In the genomic region with DNA sequence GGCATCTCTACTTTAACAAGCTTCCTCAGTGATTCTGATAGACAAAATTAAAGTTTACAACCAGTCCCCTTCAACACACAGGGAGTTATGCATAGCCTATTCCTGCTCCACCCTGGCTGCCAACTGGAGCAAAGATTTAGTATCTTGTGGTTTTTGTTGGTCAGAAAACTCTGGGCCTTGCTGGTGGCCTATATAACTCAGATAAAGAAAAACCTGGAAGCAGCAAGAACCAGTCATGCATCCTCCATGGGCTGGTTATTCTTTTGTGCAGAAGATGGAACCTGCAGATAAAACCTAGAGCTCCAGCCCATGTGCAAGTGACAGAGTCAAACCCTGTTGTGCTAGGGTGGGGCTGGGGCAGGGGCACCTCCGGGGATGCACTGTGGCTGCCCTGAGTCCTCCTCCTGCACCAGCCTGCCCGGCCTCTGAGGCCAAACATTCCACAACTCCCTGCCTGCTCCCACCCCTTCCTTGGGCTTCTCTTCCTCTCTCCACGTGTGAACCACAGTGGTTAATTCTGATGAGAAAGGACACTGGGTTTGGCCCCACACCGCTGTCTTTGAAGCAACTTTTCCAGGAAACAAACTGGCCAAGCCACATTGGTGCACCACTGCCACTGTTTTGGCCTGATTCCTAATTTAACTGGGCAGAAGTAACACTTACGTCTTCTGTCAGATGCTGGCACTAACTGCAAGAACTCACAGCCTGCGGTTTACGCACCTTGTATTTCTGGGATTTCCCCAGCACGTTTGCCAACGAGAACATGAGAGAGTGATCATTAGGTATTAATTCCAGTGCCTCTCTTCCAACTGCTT, we compare ENCODE assay signal across 9 cellular contexts. TPM values are rescaled to one million over a fixed set of nuclear protein-coding genes. Genes with fewer than 3 reads are reported as not detected.
DNase-seq lines count a peak whose midpoint lies in the region; ATAC-seq, FAIRE-seq and TF ChIP-seq lines count a peak whose summit lies in the region.
"Had no signal": no experiment of that assay in that cellular context is flagged by ENCODE, and none has a peak within 500 bp of the region (broad histone marks: within the 10 kb centered on the region; RNA-seq: fewer than 3 reads in every experiment).

No MANE protein-coding gene starts in this region.

- no peaks in the 10 kb centered on the region for H4K20me1 ChIP-seq in GM12878 (ENCODE audit: control insufficient read depth, insufficient read depth)

- peak overlapping the region; percentile 15 for H2AFZ ChIP-seq in GM12878 (ENCODE audit: control insufficient read depth, low read depth, low read length)

- H3K79me2 ChIP-seq in GM12878 (ENCODE audit: control insufficient read depth, insufficient read depth, low read length), result no peaks in the 10 kb centered on the region

- no peak for TF ChIP-seq RAD21 in GM12878 (IDR thresholded peaks at IDR 0.05; ENCODE audit: insufficient read depth, low read depth, low read length)

- H3K36me3 ChIP-seq in GM12878 (ENCODE audit: control insufficient read depth in 2 of 2, insufficient read depth in 2 of 2, low read length in 1 of 2), result peaks cover 0 to 3% of the 10 kb centered on the region in 2 experiments; a peak in 3 of 4 replicates

- SMC1A ChIA-PET in GM12878 (lab: Charles Lee; ENCODE audit: uncharacterized antibody, unreplicated experiment), result no interaction called here

- CTCF ChIA-PET in GM12878 (lab: Yijun Ruan, JAX) (interaction anchor here (0.6 to 1.4 kb wide), 3 partner anchors 17 to 557 kb away, joined by 3 to 4 read pairs (median 3); no protein-coding TSS in a partner anchor), GM10248 (lab: Yijun Ruan, JAX) (interaction anchor here (1.0 to 1.6 kb wide), 2 partner anchors 21 to 51 kb away, joined by 3 read pairs; no protein-coding TSS in a partner anchor)
- CTCF ChIA-PET in activated CD4-positive, alpha-beta T cell treated with anti-CD3 and anti-CD28 coated beads, Interleukin-2, amount 10 ng/mL, durations not matched to agents 7 days and 5 days (lab: Charles Lee), result interaction anchor here (0.9 kb wide), 1 partner anchor 14 kb away, joined by 4 read pairs; no protein-coding TSS in a partner anchor

- intact Hi-C loops in GM12878 (cut with micrococcal nuclease; ENCODE audit: unreplicated experiment), result no loop called here

- H3K4me3 Mint-ChIP-seq in natural killer cell treated with Interleukin-12 subunit alpha and Interleukin-12 subunit beta and Interleukin-15 and Interleukin-18, amount 100 ng/mL, for 72 hours, result peak overlapping the region; percentile 53
- no peak overlapping the region for H3K4me3 Mint-ChIP-seq in activated CD4-positive, alpha-beta T cell treated with anti-CD3 and anti-CD28 coated beads, Interleukin-2, amount 10 ng/mL, durations not matched to agents 7 days and 5 days

- in situ Hi-C loops in GM12878 (cut with MboI), result no loop called here

- ATAC-seq in GM18511 (IDR thresholded peaks at IDR 0.05; ENCODE audit: unreplicated experiment) (peak; percentile 41), HG03108 (IDR thresholded peaks at IDR 0.05; ENCODE audit: unreplicated experiment) (peak; percentile 35), GM12878 (no peak)
- ATAC-seq in natural killer cell treated with Interleukin-12 subunit alpha and Interleukin-12 subunit beta and Interleukin-15 and Interleukin-18, amount 100 ng/mL, for 72 hours, result peak; percentile 83 to 92

- no peaks in the 10 kb centered on the region for H3K9me3 Mint-ChIP-seq in natural killer cell treated with Interleukin-12 subunit alpha and Interleukin-12 subunit beta and Interleukin-15 and Interleukin-18, amount 100 ng/mL, for 72 hours
- H3K9me3 Mint-ChIP-seq in activated CD4-positive, alpha-beta T cell treated with anti-CD3 and anti-CD28 coated beads, Interleukin-2, amount 10 ng/mL, durations not matched to agents 7 days and 5 days, result no peaks in the 10 kb centered on the region

- TF ChIP-seq EP300 in GM12878 (IDR thresholded peaks at IDR 0.05; ENCODE audit: borderline replicate concordance in 1 of 2, control insufficient read depth in 1 of 2, low read depth in 2 of 2, low read length in 2 of 2), result no peak

- H3K4me1 Mint-ChIP-seq in natural killer cell treated with Interleukin-12 subunit alpha and Interleukin-12 subunit beta and Interleukin-15 and Interleukin-18, amount 100 ng/mL, for 72 hours (ENCODE audit: low read depth in 2 of 2), result peaks cover 55 to 63% of the 10 kb centered on the region in 2 donors
- peaks cover 25% of the 10 kb centered on the region for H3K4me1 Mint-ChIP-seq in activated CD4-positive, alpha-beta T cell treated with anti-CD3 and anti-CD28 coated beads, Interleukin-2, amount 10 ng/mL, durations not matched to agents 7 days and 5 days

- TF ChIP-seq CTCF in GM12878 (IDR thresholded peaks at IDR 0.05 in 2 of 3, conservative IDR thresholded peaks at IDR 0.05 in 1 of 3; ENCODE audit: control insufficient read depth in 2 of 3, extremely low read depth in 1 of 3, insufficient read depth in 1 of 3, low read depth in 3 of 3, low read length in 3 of 3), result no peak
- TF ChIP-seq CTCF in GM10248 (IDR thresholded peaks at IDR 0.05; ENCODE audit: control extremely low read depth, extremely low read depth, low read depth, missing control alignments), result no peak

- H3K36me3 Mint-ChIP-seq in natural killer cell treated with Interleukin-12 subunit alpha and Interleukin-12 subunit beta and Interleukin-15 and Interleukin-18, amount 100 ng/mL, for 72 hours, result no peaks in the 10 kb centered on the region
- H3K36me3 Mint-ChIP-seq in activated CD4-positive, alpha-beta T cell treated with anti-CD3 and anti-CD28 coated beads, Interleukin-2, amount 10 ng/mL, durations not matched to agents 7 days and 5 days (ENCODE audit: low read depth), result peaks cover 45% of the 10 kb centered on the region

- no peak for FAIRE-seq in GM12878 (lab: Jason Lieb, UNC)

- H3K9me3 ChIP-seq in GM12878 (replicated peaks; ENCODE audit: control insufficient read depth, insufficient read depth, low read length), result no peaks in the 10 kb centered on the region

- TF ChIP-seq POLR2A in GM12878 (IDR thresholded peaks at IDR 0.05; ENCODE audit: low read depth, low read length), result no peak

- 94% methylated on average over 8 of the region's 9 CpGs for WGBS in GM12878 (ENCODE audit: insufficient coverage, insufficient replicate concordance, low lambda C conversion rate, missing lambda C conversion rate)

- no peak overlapping the region for H3K9ac ChIP-seq in GM12878 (ENCODE audit: control insufficient read depth, insufficient read depth, low read length)

- BruUV-seq in GM12878 (replicated peaks; lab: Mats Ljungman, UMichigan), result no TSS peak

- H3K27me3 Mint-ChIP-seq in natural killer cell treated with Interleukin-12 subunit alpha and Interleukin-12 subunit beta and Interleukin-15 and Interleukin-18, amount 100 ng/mL, for 72 hours, result no peaks in the 10 kb centered on the region
- no peaks in the 10 kb centered on the region for H3K27me3 Mint-ChIP-seq in activated CD4-positive, alpha-beta T cell treated with anti-CD3 and anti-CD28 coated beads, Interleukin-2, amount 10 ng/mL, durations not matched to agents 7 days and 5 days

- DNase-seq in GM12878 (ENCODE audit: low read depth, low spot score) (no peak), iPS-NIHi11 (ENCODE audit: low spot score) (no peak), GM10248 (ENCODE audit: extremely low spot score) (no peak)
- peak; percentile 86 for DNase-seq in natural killer cell treated with Interleukin-12 subunit alpha and Interleukin-12 subunit beta and Interleukin-15 and Interleukin-18, amount 100 ng/mL, for 72 hours (ENCODE audit: low spot score)
- DNase-seq in activated CD4-positive, alpha-beta T cell treated with anti-CD3 and anti-CD28 coated beads, Interleukin-2, amount 10 ng/mL, durations not matched to agents 7 days and 5 days, result no peak
- DNase-seq: Calu3, NCI-H1105 had no signal

- H3K27ac ChIP-seq in GM12878 (ENCODE audit: control insufficient read depth, insufficient read depth), result no peak overlapping the region

- H3K27me3 ChIP-seq in GM12878 (replicated peaks in 1 of 2; ENCODE audit: control insufficient read depth in 2 of 2, insufficient read depth in 2 of 2, low read length in 1 of 2), result no peaks in the 10 kb centered on the region

- RAD21 ChIA-PET in GM12878 (lab: Charles Lee; ENCODE audit: unreplicated experiment), result no interaction called here

- no peak overlapping the region; the same call in 1 of the 2 replicates for H3K4me2 ChIP-seq in GM12878 (ENCODE audit: control insufficient read depth, insufficient read depth)

- peaks cover 29% of the 10 kb centered on the region for H3K4me1 ChIP-seq in GM12878 (ENCODE audit: control insufficient read depth, insufficient read depth, low read length)

- POLR2A ChIA-PET in GM12878 (lab: Charles Lee), result no interaction called here
- POLR2A ChIA-PET in activated CD4-positive, alpha-beta T cell treated with anti-CD3 and anti-CD28 coated beads, Interleukin-2, amount 10 ng/mL, durations not matched to agents 7 days and 5 days (lab: Charles Lee), result no interaction called here
- POLR2A ChIA-PET in GM10248 (lab: Yijun Ruan, JAX), result no interaction called here

- H3K27ac Mint-ChIP-seq in natural killer cell treated with Interleukin-12 subunit alpha and Interleukin-12 subunit beta and Interleukin-15 and Interleukin-18, amount 100 ng/mL, for 72 hours, result peak overlapping the region; percentile 40 to 68
- H3K27ac Mint-ChIP-seq in activated CD4-positive, alpha-beta T cell treated with anti-CD3 and anti-CD28 coated beads, Interleukin-2, amount 10 ng/mL, durations not matched to agents 7 days and 5 days, result no peak overlapping the region

- H3K4me3 ChIP-seq in GM12878, result no peak overlapping the region

RNA-seq across cellular contexts. Expression of gene GGACT, which starts 23.3 kb away (rescaled TPM):
- total RNA-seq in GM12878 (2013; cell fraction: nucleolus; rRNA removed), result 2.5 and 3.4 TPM in 2 replicates
- 3.9 and 4.0 TPM in 2 replicates for total RNA-seq in GM12878 (2014; rRNA removed)
- 3.8 and 4.5 TPM in 2 replicates for total RNA-seq in GM12878 (2014; rRNA removed; fragmentation: Illumina TruSeq; extraction: Trizol)
- 7.6 and 7.7 TPM in 2 replicates for total RNA-seq in GM12878 (2021)
- polyA plus RNA-seq in GM12878 (2011; ENCODE audit: low read depth), result 6.0 TPM
- 1.8 and 2.3 TPM in 2 replicates for polyA plus RNA-seq in GM12878 (2011; rRNA removed)
- polyA plus RNA-seq in GM12878 (2011; cell fraction: cytosol; rRNA removed), result 1.1 and 1.6 TPM in 2 replicates
- polyA plus RNA-seq in GM12878 (2011; cell fraction: nucleus; rRNA removed), result 0.89 and 1.5 TPM in 2 replicates
- polyA plus RNA-seq in GM12878 (2012), result 5.2 and 6.1 TPM in 2 replicates
- 3.1 and 4.5 TPM in 2 replicates for polyA plus RNA-seq in GM12878 (2014; fragmentation: Illumina TruSeq; extraction: Trizol)
- under 1 TPM; 0.61 to 0.93 TPM for polyA plus RNA-seq in GM12878 (2014; fragmentation: Nextera tagmentation; extraction: Ambion mirVana)
- 4.6 and 7.6 TPM in 2 replicates for polyA plus RNA-seq in GM12878 (2014; rRNA removed)
- 1 to 10 TPM; 8.8 TPM for polyA plus RNA-seq in GM12878 (2016; fragmentation: Nextera tagmentation; extraction: Ambion mirVana)
- polyA minus RNA-seq in GM12878 (2011; rRNA and poly(A)+ RNA removed), result 0.31 and 0.95 TPM in 2 replicates
- 1.4 TPM in 1 of 2 replicates, not detected in the other for polyA minus RNA-seq in GM12878 (2011; cell fraction: cytosol; rRNA and poly(A)+ RNA removed)
- 0.38 and 0.48 TPM in 2 replicates for polyA minus RNA-seq in GM12878 (2011; cell fraction: nucleus; rRNA and poly(A)+ RNA removed)
- 1 to 10 TPM; 4.2 to 7.7 TPM for total RNA-seq in natural killer cell treated with Interleukin-12 subunit alpha and Interleukin-12 subunit beta and Interleukin-15 and Interleukin-18, amount 100 ng/mL, for 72 hours
- total RNA-seq in activated CD4-positive, alpha-beta T cell treated with anti-CD3 and anti-CD28 coated beads, Interleukin-2, amount 10 ng/mL, durations not matched to agents 7 days and 5 days, result 1 to 10 TPM; 4.7 to 9.9 TPM
